ENCODE assay signal across 5 cellular contexts in the genomic region with DNA sequence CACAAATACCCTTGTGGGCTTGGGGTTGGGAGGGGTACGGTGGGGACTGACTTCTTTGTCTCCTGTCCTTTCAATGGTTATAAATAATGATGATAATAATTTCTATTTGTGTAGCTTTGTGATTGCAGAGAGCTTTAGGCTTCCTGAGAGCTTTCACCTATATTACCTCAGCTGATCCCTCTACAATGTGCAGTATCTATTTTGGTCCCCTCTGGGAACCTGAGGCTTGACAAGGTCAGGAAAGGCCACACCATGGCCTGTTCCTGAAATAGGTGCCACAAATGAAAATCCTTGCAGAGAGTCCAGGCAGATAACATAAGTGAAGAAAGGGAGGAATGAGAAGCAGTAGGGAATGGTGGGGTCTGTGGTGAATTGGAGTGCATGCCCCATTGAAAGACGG. TPM values are rescaled to one million over a fixed set of nuclear protein-coding genes. Genes with fewer than 3 reads are reported as not detected.
"Had no signal": no experiment of that assay in that cellular context is flagged by ENCODE, and none has a peak within 500 bp of the region (broad histone marks: within the 10 kb centered on the region; RNA-seq: fewer than 3 reads in every experiment).

No MANE protein-coding gene starts in this region.

RNA-seq across cellular contexts. Expression of a gene that starts 45.6 kb away (rescaled TPM):
- total RNA-seq: activated T-cell treated with anti-CD3 and anti-CD28 coated beads, Interleukin-2, amount 50 U/mL, for 72 hours; ascending aorta; body of pancreas; bronchial epithelial cell; cardiac muscle cell had no signal
- polyA plus RNA-seq: cardiac muscle cell had no signal
